In genomic region chr17:19867094-19867653, GRCh38 we compare ENCODE assay signal across 8 cellular contexts. TPM values are rescaled to one million over a fixed set of nuclear protein-coding genes. Genes with fewer than 3 reads are reported as not detected.
DNase-seq lines count a peak whose midpoint lies in the region; ATAC-seq and TF ChIP-seq lines count a peak whose summit lies in the region.

No MANE protein-coding gene starts in this region.

- no peaks in the 10 kb centered on the region for H3K27me3 ChIP-seq in HAP-1 (ENCODE audit: low read depth)

- in situ Hi-C loops in HAP-1 (cut with MboI; ENCODE audit: low sequenced_read_pairs): no loop called here

- no peaks in the 10 kb centered on the region for H3K9me3 Mint-ChIP-seq in Calu3 (ENCODE audit: low read depth, unreplicated experiment)

- ATAC-seq in GM18870 (IDR thresholded peaks at IDR 0.05; ENCODE audit: unreplicated experiment): no peak

- no peaks in the 10 kb centered on the region for H3K4me1 Mint-ChIP-seq in Calu3 (ENCODE audit: low read depth, unreplicated experiment)

- peaks cover 4% of the 10 kb centered on the region for H3K4me1 ChIP-seq in HAP-1

- TF ChIP-seq POLR2A in lower leg skin (IDR thresholded peaks at IDR 0.05): no peak

- no peak overlapping the region for H3K27ac Mint-ChIP-seq in Calu3 (ENCODE audit: unreplicated experiment)

- BruUV-seq in Calu3 (replicated peaks; lab: Mats Ljungman, UMichigan): no TSS peak

- H3K4me3 ChIP-seq in HAP-1: peak overlapping the region; percentile 19
- H3K4me3 ChIP-seq in lower leg skin (ENCODE audit: low read depth, poor library complexity, severe bottlenecking): peak overlapping the region; percentile 86

- peaks cover 8% of the 10 kb centered on the region for H3K36me3 Mint-ChIP-seq in Calu3 (ENCODE audit: insufficient read depth, unreplicated experiment)

- no peaks in the 10 kb centered on the region for H3K9me3 ChIP-seq in HAP-1

- intact Hi-C loops in Calu3 (cut with micrococcal nuclease; ENCODE audit: unreplicated experiment): no loop called here
- intact Hi-C loops in lower leg skin (cut with DNase I; ENCODE audit: low total_unique reads): no loop called here

- 0% methylated on average over 27 to 46 of the region's 68 CpGs for WGBS in lower leg skin, 2 donors

- H3K4me3 Mint-ChIP-seq in Calu3 (ENCODE audit: low read depth, unreplicated experiment): peak overlapping the region; percentile 71

- TF ChIP-seq CTCF in Calu3 (IDR thresholded peaks at IDR 0.05; ENCODE audit: unreplicated experiment) (no peak), lower leg skin (IDR thresholded peaks at IDR 0.05) (no peak)

- CTCF ChIA-PET in Calu3 (lab: Charles Lee): no interaction called here

- no peaks in the 10 kb centered on the region for H3K36me3 ChIP-seq in HAP-1 (replicated peaks)

- DNase-seq in Calu3: peak; percentile 52
- DNase-seq in HAP-1 (ENCODE audit: low spot score in 2 of 2): peak in 1 of 2 experiments; percentile 66
- DNase-seq in NCI-H2227 treated with DMSO at 0.1 percent for 48 hours (lab: John Stamatoyannopoulos, UW): peak; percentile 23
- peak; percentile 32 to 35 for DNase-seq in activated CD4-positive, alpha-beta T cell treated with anti-CD3 and anti-CD28 coated beads, Interleukin-2, amount 50 U/mL, for 4 hours
- peak; percentile 22 for DNase-seq in effector CD4-positive, alpha-beta T cell
- DNase-seq in lower leg skin (ENCODE audit: low spot score in 2 of 2): peak in 1 of 2 donors; percentile 93
- DNase-seq in stimulated activated CD4-positive, alpha-beta T cell treated with anti-CD3 and anti-CD28 coated beads, Interleukin-4, amount 100 ng/mL, for 1 hour: peak; percentile 53

- H3K27me3 Mint-ChIP-seq in Calu3 (ENCODE audit: unreplicated experiment): no peaks in the 10 kb centered on the region

RNA-seq across cellular contexts. Expression of gene ULK2, which starts 0.6 kb away (rescaled TPM):
- total RNA-seq in Calu3 (2022) (4.3 and 4.7 TPM in 2 replicates), lower leg skin (10 to 100 TPM in 3 of 4 donors, 1 to 10 TPM in 1; 10.0 to 24.8 (median 19.7) TPM)
